ENCODE assay signal across 1 cellular context in the genomic region with DNA sequence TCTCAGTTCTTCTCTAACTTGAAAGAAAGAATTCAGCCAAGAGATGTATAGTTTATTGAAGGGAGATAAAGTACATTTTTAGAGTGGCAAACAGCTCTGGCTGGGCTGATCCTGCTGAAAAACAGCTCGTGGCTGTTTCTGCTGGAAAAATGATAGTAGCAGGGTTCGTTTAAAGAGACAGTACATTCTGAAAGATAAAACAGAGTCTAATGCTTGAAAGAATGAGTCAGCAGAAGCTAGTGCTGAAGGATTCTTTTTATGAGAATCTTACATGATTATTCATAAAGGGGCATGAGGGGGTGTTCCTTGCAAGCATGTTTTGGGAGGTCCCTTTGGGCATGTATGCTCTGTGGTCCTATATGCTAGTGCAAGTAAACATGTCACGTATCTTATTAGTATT.
TF ChIP-seq lines count a peak whose summit lies in the region.

No MANE protein-coding gene starts in this region.

TF ChIP-seq in IMR-90, 13 proteins besides CTCF, POLR2A, EP300 and RAD21 (continued from another document):
- no peak for TF ChIP-seq MAZ (IDR thresholded peaks at IDR 0.05; ENCODE audit: borderline replicate concordance, low read depth, low read length)
- TF ChIP-seq FOS (IDR thresholded peaks at IDR 0.05; ENCODE audit: low read depth, low read length) = no peak
- TF ChIP-seq CEBPB (IDR thresholded peaks at IDR 0.05; ENCODE audit: low read depth, low read length) = no peak
- peak; percentile 88 for TF ChIP-seq NFE2L2 (IDR thresholded peaks at IDR 0.05; ENCODE audit: low read depth, low read length)
- no peak for TF ChIP-seq CHD1 (IDR thresholded peaks at IDR 0.05; ENCODE audit: low read depth, low read length)
- no peak for TF ChIP-seq BHLHE40 (IDR thresholded peaks at IDR 0.05; ENCODE audit: low read depth, low read length)
- TF ChIP-seq MXI1 (IDR thresholded peaks at IDR 0.05; ENCODE audit: borderline replicate concordance, low read depth, low read length) = no peak
- TF ChIP-seq, protein P1, sequence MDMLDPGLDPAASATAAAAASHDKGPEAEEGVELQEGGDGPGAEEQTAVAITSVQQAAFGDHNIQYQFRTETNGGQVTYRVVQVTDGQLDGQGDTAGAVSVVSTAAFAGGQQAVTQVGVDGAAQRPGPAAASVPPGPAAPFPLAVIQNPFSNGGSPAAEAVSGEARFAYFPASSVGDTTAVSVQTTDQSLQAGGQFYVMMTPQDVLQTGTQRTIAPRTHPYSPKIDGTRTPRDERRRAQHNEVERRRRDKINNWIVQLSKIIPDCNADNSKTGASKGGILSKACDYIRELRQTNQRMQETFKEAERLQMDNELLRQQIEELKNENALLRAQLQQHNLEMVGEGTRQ (IDR thresholded peaks at IDR 0.05; ENCODE audit: low read depth, low read length) = no peak
- TF ChIP-seq MAFK (IDR thresholded peaks at IDR 0.05; ENCODE audit: low read depth, low read length) = peak; percentile 78
TF ChIP-seq in IMR-90: peak in this region for 2.
